Comparison of ENCODE assay signal across 10 cellular contexts in the genomic region with DNA sequence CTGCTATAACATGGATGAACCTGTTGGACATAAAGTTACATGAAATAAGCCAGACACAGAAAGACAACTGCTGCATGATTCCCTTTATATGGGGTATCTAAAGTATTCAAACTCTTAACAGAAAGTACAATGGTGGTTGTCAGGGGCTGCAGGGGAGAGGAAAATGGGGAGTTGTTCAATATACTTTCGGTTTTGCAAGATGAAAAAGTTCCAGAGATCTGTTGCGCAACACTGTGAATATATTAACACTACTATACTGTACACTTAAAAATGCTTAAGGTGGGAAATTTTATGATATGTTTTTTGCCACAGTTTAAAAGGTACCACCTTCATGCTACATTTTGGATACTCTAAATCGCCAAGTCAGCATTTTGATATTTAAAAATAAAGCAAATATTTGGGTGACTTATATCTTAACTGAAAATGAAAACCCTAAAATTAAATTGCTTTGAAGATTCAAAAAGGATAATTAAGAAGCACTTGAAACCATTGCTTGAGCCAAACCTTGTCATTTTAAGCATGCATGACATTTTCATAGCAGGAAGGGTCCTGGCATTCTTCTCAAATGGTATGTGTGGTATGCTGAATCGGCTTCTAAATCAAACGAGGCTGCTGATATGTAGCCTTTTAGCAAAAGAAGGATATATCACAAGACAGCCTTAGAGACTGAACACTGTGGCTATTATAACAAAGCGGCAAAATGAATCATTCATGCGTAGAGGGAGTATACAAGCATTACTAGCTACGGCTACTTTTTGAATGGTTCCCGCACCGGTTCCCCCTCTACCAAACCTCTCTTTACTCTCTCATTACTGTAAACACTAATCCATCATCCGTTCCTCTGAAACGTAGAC.
DNase-seq lines count a peak whose midpoint lies in the region; ATAC-seq, FAIRE-seq and TF ChIP-seq lines count a peak whose summit lies in the region.
"Had no signal": no experiment of that assay in that cellular context is flagged by ENCODE, and none has a peak within 500 bp of the region (broad histone marks: within the 10 kb centered on the region; RNA-seq: fewer than 3 reads in every experiment).

No MANE protein-coding gene starts in this region.

- H3K27ac ChIP-seq in kidney (ENCODE audit: low read depth in 2 of 2, low read length in 2 of 2) (no peak overlapping the region), vagina (peak overlapping the region; percentile 34)
- H3K27ac ChIP-seq: VCaP had no signal

- H3K27me3 ChIP-seq in vagina, result no peaks in the 10 kb centered on the region

- no peak overlapping the region for H3K9ac ChIP-seq in kidney (ENCODE audit: low read length in 2 of 2)

- H3K4me1 ChIP-seq in kidney (ENCODE audit: control insufficient read depth in 1 of 2, insufficient read depth in 1 of 2, low read depth in 1 of 2, low read length in 2 of 2) (no peaks in the 10 kb centered on the region), vagina (peaks cover 10% of the 10 kb centered on the region)

- H3K9me3 ChIP-seq in kidney (ENCODE audit: control insufficient read depth in 1 of 2, low read length in 2 of 2) (no peaks in the 10 kb centered on the region), vagina (no peaks in the 10 kb centered on the region)

- intact Hi-C loops in kidney (cut with DNase I) (no loop called here), vagina (cut with DNase I) (no loop called here)

- TF ChIP-seq CTCF in kidney (IDR thresholded peaks at IDR 0.05; ENCODE audit: borderline replicate concordance, extremely low read depth, insufficient read depth) (no peak), vagina (IDR thresholded peaks at IDR 0.05) (no peak)

- H3K36me3 Mint-ChIP-seq in activated naive CD4-positive, alpha-beta T cell treated with anti-CD3 and anti-CD28 coated beads, Interleukin-2, amount 50 U/mL, for 72 hours, result peaks cover 21 to 29% of the 10 kb centered on the region in 2 donors

- H3K4me3 ChIP-seq in kidney (ENCODE audit: low read length in 2 of 2), result peak overlapping the region; percentile 29 to 35
- H3K4me3 ChIP-seq in vagina, result no peak overlapping the region

- peak; percentile 21 for DNase-seq in stimulated activated CD4-positive, alpha-beta T cell treated with anti-CD3 and anti-CD28 coated beads, Interleukin-15, amount 100 ng/mL, for 24 hours
- no peak for DNase-seq in stimulated activated CD4-positive, alpha-beta T cell treated with anti-CD3 and anti-CD28 coated beads, Interleukin-2, amount 100 ng/mL, for 48 hours
- no peak for DNase-seq in activated naive CD4-positive, alpha-beta T cell treated with anti-CD3 and anti-CD28 coated beads, Interleukin-2, amount 50 U/mL, for 72 hours (ENCODE audit: low spot score in 2 of 2)
- DNase-seq in kidney (no peak), vagina (ENCODE audit: extremely low spot score in 2 of 2) (no peak), HuH-7 (ENCODE audit: low spot score) (no peak), NCI-H1694 (lab: John Stamatoyannopoulos, UW) (no peak)
- DNase-seq: left colon had no signal

- H3K9me3 Mint-ChIP-seq in activated naive CD4-positive, alpha-beta T cell treated with anti-CD3 and anti-CD28 coated beads, Interleukin-2, amount 50 U/mL, for 72 hours, result no peaks in the 10 kb centered on the region

- peak; percentile 36 to 47 for ATAC-seq in activated naive CD4-positive, alpha-beta T cell treated with anti-CD3 and anti-CD28 coated beads, Interleukin-2, amount 50 U/mL, for 72 hours
- ATAC-seq in HG02970 (IDR thresholded peaks at IDR 0.05; ENCODE audit: low FRiP score, unreplicated experiment), result no peak
- ATAC-seq: left colon had no signal

- H3K27ac Mint-ChIP-seq in activated naive CD4-positive, alpha-beta T cell treated with anti-CD3 and anti-CD28 coated beads, Interleukin-2, amount 50 U/mL, for 72 hours, result peak overlapping the region; percentile 94 to 95

- H3K36me3 ChIP-seq in kidney (ENCODE audit: control insufficient read depth in 1 of 2, insufficient read depth in 2 of 2, low read length in 2 of 2) (no peaks in the 10 kb centered on the region), vagina (no peaks in the 10 kb centered on the region)

- TF ChIP-seq POLR2A in vagina (IDR thresholded peaks at IDR 0.05), result no peak

- no peak for FAIRE-seq in kidney (lab: Jason Lieb, UNC)

Comparison
In these comparisons a context has a peak if more than half of its experiments do, and no peak if none do; other contexts are left out.
1. H3K4me3 ChIP-seq: peak in kidney (2 of 2); none in vagina (0 of 2).